ENCODE assay signal across 8 cellular contexts in genomic region chr17:7445011-7445927, GRCh38. TPM values are rescaled to one million over a fixed set of nuclear protein-coding genes. Genes with fewer than 3 reads are reported as not detected.
A peak's percentile ranks its signal among the peaks of the same experiment; 100 is the strongest.
DNase-seq lines count a peak whose midpoint lies in the region; FAIRE-seq and TF ChIP-seq lines count a peak whose summit lies in the region.

Gene CHRNB1 (plus strand): TSS chr17:7445061. CDS start chr17:7445128, 67 bp downstream.

- H3K9me3 Mint-ChIP-seq in activated naive CD4-positive, alpha-beta T cell treated with anti-CD3 and anti-CD28 coated beads for 36 hours: no peaks in the 10 kb centered on the region
- no peaks in the 10 kb centered on the region for H3K9me3 Mint-ChIP-seq in nephron progenitor cell

- H3K36me3 Mint-ChIP-seq in activated naive CD4-positive, alpha-beta T cell treated with anti-CD3 and anti-CD28 coated beads for 36 hours (ENCODE audit: low read depth): peaks cover 5% of the 10 kb centered on the region
- peaks cover 5% of the 10 kb centered on the region for H3K36me3 Mint-ChIP-seq in nephron progenitor cell (ENCODE audit: low read depth)

- CTCF ChIA-PET in activated naive CD4-positive, alpha-beta T cell treated with anti-CD3 and anti-CD28 coated beads for 36 hours (lab: Charles Lee): interaction anchor here (0.5 to 2.2 kb wide), 4 partner anchors 9 to 115 kb away, joined by 3 to 14 read pairs (median 4); no protein-coding TSS in a partner anchor

- H3K4me3 Mint-ChIP-seq in activated naive CD4-positive, alpha-beta T cell treated with anti-CD3 and anti-CD28 coated beads for 36 hours: peak within 1 kb of the TSS; percentile 68
- H3K4me3 Mint-ChIP-seq in nephron progenitor cell: peak within 1 kb of the TSS; percentile 84

- in situ Hi-C loops in G401 (cut with HindIII; ENCODE audit: low sequenced_read_pairs): no loop called here

- peaks cover 33% of the 10 kb centered on the region for H3K4me1 Mint-ChIP-seq in activated naive CD4-positive, alpha-beta T cell treated with anti-CD3 and anti-CD28 coated beads for 36 hours (ENCODE audit: low read depth)
- H3K4me1 Mint-ChIP-seq in nephron progenitor cell: peaks cover 66% of the 10 kb centered on the region

- DNase-seq in G401 (ENCODE audit: low spot score) (no peak), NCI-H1105 treated with DMSO at 0.1 percent for 48 hours (lab: John Stamatoyannopoulos, UW) (peak; percentile 47), germinal center (ENCODE audit: low spot score) (peak; percentile 37), nephron progenitor cell (peak; percentile 94), D721Med (ENCODE audit: insufficient read length, low spot score) (no peak), NCI-H526 treated with DMSO at 0.1 percent for 48 hours (lab: John Stamatoyannopoulos, UW) (no peak), NCI-H146 treated with DMSO at 0.1 percent for 48 hours (lab: John Stamatoyannopoulos, UW; ENCODE audit: unreplicated experiment) (no peak)
- peak; percentile 53 for DNase-seq in activated naive CD4-positive, alpha-beta T cell treated with anti-CD3 and anti-CD28 coated beads for 36 hours

- intact Hi-C loops in activated naive CD4-positive, alpha-beta T cell treated with anti-CD3 and anti-CD28 coated beads for 36 hours (cut with micrococcal nuclease): loop anchor here (1.0 kb wide), 1 partner anchor 8 kb away; no protein-coding TSS in a partner anchor

- no peak within 1 kb of the TSS for H3K27ac Mint-ChIP-seq in activated naive CD4-positive, alpha-beta T cell treated with anti-CD3 and anti-CD28 coated beads for 36 hours
- peak within 1 kb of the TSS; percentile 21 for H3K27ac Mint-ChIP-seq in nephron progenitor cell

- TF ChIP-seq CTCF in nephron progenitor cell (IDR thresholded peaks at IDR 0.05) (peak; percentile 6), D721Med (IDR thresholded peaks at IDR 0.05; ENCODE audit: insufficient read depth, missing control alignments) (no peak)

- no peak for FAIRE-seq in D721Med (lab: Jason Lieb, UNC)

- peaks cover 58% of the 10 kb centered on the region for H3K27me3 Mint-ChIP-seq in activated naive CD4-positive, alpha-beta T cell treated with anti-CD3 and anti-CD28 coated beads for 36 hours (ENCODE audit: low read depth)
- H3K27me3 Mint-ChIP-seq in nephron progenitor cell (ENCODE audit: low read depth, poor library complexity): peaks cover 48% of the 10 kb centered on the region

RNA-seq across cellular contexts. Expression of gene CHRNB1, which starts in this region (rescaled TPM):
- total RNA-seq in G401 (2014; rRNA removed; shearing (Covaris generic)): 7.6 and 24.0 TPM in 2 replicates
- 1 to 10 TPM; 5.1 to 5.9 TPM for total RNA-seq in activated naive CD4-positive, alpha-beta T cell treated with anti-CD3 and anti-CD28 coated beads for 36 hours

Comparison
In these comparisons a context has a peak if more than half of its experiments do, and no peak if none do; other contexts are left out.
1. DNase-seq: peak in NCI-H1105 treated with DMSO at 0.1 percent for 48 hours (single experiment), activated naive CD4-positive, alpha-beta T cell treated with anti-CD3 and anti-CD28 coated beads for 36 hours (single experiment), germinal center (single experiment) and nephron progenitor cell (single experiment); none in G401 (single experiment), D721Med (single experiment), NCI-H526 treated with DMSO at 0.1 percent for 48 hours (single experiment) and NCI-H146 treated with DMSO at 0.1 percent for 48 hours (single experiment).